20 cellular contexts compared by ENCODE assay signal in genomic region chr6:110629153-110629552, GRCh38.
A peak's percentile ranks its signal among the peaks of the same experiment; 100 is the strongest.
DNase-seq lines count a peak whose midpoint lies in the region; FAIRE-seq and TF ChIP-seq lines count a peak whose summit lies in the region.
"Had no signal": no experiment of that assay in that cellular context is flagged by ENCODE, and none has a peak within 500 bp of the region (broad histone marks: within the 10 kb centered on the region; RNA-seq: fewer than 3 reads in every experiment).

No MANE protein-coding gene starts in this region.

- H3K4me1 ChIP-seq in thyroid gland, result no peaks in the 10 kb centered on the region
- H3K4me1 ChIP-seq: ascending aorta, lower lobe of right lung had no signal

- no peak for TF ChIP-seq CTCF in thyroid gland (IDR thresholded peaks at IDR 0.05)

- no peaks in the 10 kb centered on the region for H3K36me3 ChIP-seq in thyroid gland
- H3K36me3 ChIP-seq: ascending aorta, ovary had no signal

- WGBS in thyroid gland, 2 donors, result 95 to 98% methylated on average over 2 of the region's 2 CpGs

- H3K4me3 ChIP-seq in thyroid gland (replicated peaks in 1 of 3), result no peak overlapping the region
- H3K4me3 ChIP-seq: ascending aorta, lower lobe of right lung, ovary, stomach had no signal

- H3K27ac ChIP-seq in thyroid gland, result no peak overlapping the region
- H3K27ac ChIP-seq: ascending aorta, HL-60, lower lobe of right lung, ovary, stomach had no signal

- intact Hi-C loops in thyroid gland (cut with DNase I), result no loop called here

- H3K27me3 ChIP-seq in thyroid gland, result no peaks in the 10 kb centered on the region
- H3K27me3 ChIP-seq: ascending aorta, ovary, stomach had no signal

- FAIRE-seq in GM12892 (lab: Jason Lieb, UNC), result no peak
- FAIRE-seq: G401.6 had no signal

- DNase-seq in COLO668 (lab: John Stamatoyannopoulos, UW; ENCODE audit: unreplicated experiment), result peak; percentile 67
- DNase-seq in DMS53 treated with DMSO at 0.1 percent for 48 hours (lab: John Stamatoyannopoulos, UW; ENCODE audit: unreplicated experiment), result peak; percentile 65
- peak; percentile 90 for DNase-seq in NCI-H2171 (lab: John Stamatoyannopoulos, UW)
- peak; percentile 12 for DNase-seq in SK-N-DZ (ENCODE audit: low spot score)
- no peak for DNase-seq in thyroid gland
- DNase-seq in NCI-H446 treated with DMSO at 0.1 percent for 48 hours (lab: John Stamatoyannopoulos, UW), result no peak
- DNase-seq in GM12892 (ENCODE audit: insufficient read length), result no peak
- DNase-seq in foreskin melanocyte, result no peak
- DNase-seq: activated CD4-positive, alpha-beta T cell treated with anti-CD3 and anti-CD28 coated beads for 48 hours; activated naive CD4-positive, alpha-beta T cell; activated T-cell treated with anti-CD3 and anti-CD28 coated beads for 4 hours; CD8-positive, alpha-beta T cell; effector memory CD8-positive, alpha-beta T cell; lower lobe of right lung; ovary; stimulated activated CD4-positive, alpha-beta T cell treated with anti-CD3 and anti-CD28 coated beads, Interleukin-2, amount 100 ng/mL, for 24 hours; stomach had no signal

- no peaks in the 10 kb centered on the region for H3K9me3 ChIP-seq in thyroid gland
- H3K9me3 ChIP-seq: ascending aorta, lower lobe of right lung, ovary, stomach had no signal

- no peak for TF ChIP-seq POLR2A in thyroid gland (IDR thresholded peaks at IDR 0.05)
- TF ChIP-seq POLR2A in GM12892 (IDR thresholded peaks at IDR 0.05; ENCODE audit: low read depth, low read length), result no peak

Comparison
In these comparisons a context has a peak if more than half of its experiments do, and no peak if none do; other contexts are left out.
1. DNase-seq: peak in COLO668 (single experiment), DMS53 treated with DMSO at 0.1 percent for 48 hours (single experiment), NCI-H2171 (single experiment) and SK-N-DZ (single experiment); none in thyroid gland (0 of 2), NCI-H446 treated with DMSO at 0.1 percent for 48 hours (single experiment), GM12892 (single experiment) and foreskin melanocyte (single experiment).